ENCODE assay signal across 8 cellular contexts in genomic region chr17:40443196-40443987, GRCh38. TPM values are rescaled to one million over a fixed set of nuclear protein-coding genes. Genes with fewer than 3 reads are reported as not detected.
DNase-seq lines count a peak whose midpoint lies in the region; ATAC-seq lines count a peak whose summit lies in the region.

Gene IGFBP4, plus strand, starts transcription at chr17:40443450. Its CDS starts 286 bp downstream, at chr17:40443736.

- ATAC-seq in HG03175 (IDR thresholded peaks at IDR 0.05; ENCODE audit: unreplicated experiment) = no peak

- DNase-seq in DMS53 (lab: John Stamatoyannopoulos, UW) (peak; percentile 78), KBM-7 (peak; percentile 73), SKM-1 (lab: John Stamatoyannopoulos, UW; ENCODE audit: unreplicated experiment) (peak; percentile 28), globus pallidus (ENCODE audit: low spot score) (peak; percentile 43), nucleus accumbens (lab: John Stamatoyannopoulos, UW) (peak in 45 of 56 donors; percentile 1 to 78 (median 33))
- DNase-seq in activated naive CD4-positive, alpha-beta T cell treated with anti-CD3 and anti-CD28 coated beads, Interleukin-2, amount 50 U/mL, for 16 hours = peak; percentile 69

- in situ Hi-C loops in KBM-7 (cut with MboI; ENCODE audit: low pct_unique_long_range_greater_than_20kb, low sequenced_read_pairs) = no loop called here

- no peak within 1 kb of the TSS for H3K27ac ChIP-seq in temporal lobe (ENCODE audit: low read depth, low read length)

RNA-seq across cellular contexts. Expression of gene IGFBP4, which starts in this region (rescaled TPM):
- 14.3 TPM for total RNA-seq in temporal lobe

Comparison
In these comparisons a context has a peak if more than half of its experiments do, and no peak if none do; other contexts are left out.
1. DNase-seq: peak in every context shown above with its lines; median percentile 78 in DMS53; 73 in KBM-7; 69 in activated naive CD4-positive, alpha-beta T cell treated with anti-CD3 and anti-CD28 coated beads, Interleukin-2, amount 50 U/mL, for 16 hours; 43 in globus pallidus; 33 in nucleus accumbens; 28 in SKM-1.